12 cellular contexts compared by ENCODE assay signal in genomic region chr5:151200913-151201445, GRCh38. TPM values are rescaled to one million over a fixed set of nuclear protein-coding genes. Genes with fewer than 3 reads are reported as not detected.
DNase-seq lines count a peak whose midpoint lies in the region; ATAC-seq and TF ChIP-seq lines count a peak whose summit lies in the region.
"Had no signal": no experiment of that assay in that cellular context is flagged by ENCODE, and none has a peak within 500 bp of the region (broad histone marks: within the 10 kb centered on the region; RNA-seq: fewer than 3 reads in every experiment).

No MANE protein-coding gene starts in this region.

- H3K4me1 ChIP-seq in CD8-positive, alpha-beta T cell (ENCODE audit: insufficient read depth, low read length): peaks cover 42% of the 10 kb centered on the region

- no peak overlapping the region for H3K4me3 ChIP-seq in CD8-positive, alpha-beta T cell (ENCODE audit: low read depth, low read length)
- H3K4me3 ChIP-seq: gastrocnemius medialis had no signal

- ATAC-seq in CD8-positive, alpha-beta T cell: no peak
- ATAC-seq in activated T-helper 17 cell treated with anti-CD3 and anti-CD28 coated beads, Interleukin-2, amount 50 U/mL, for 72 hours (replicated peaks): no peak
- no peak for ATAC-seq in naive thymus-derived CD8-positive, alpha-beta T cell
- ATAC-seq in HG03565 (IDR thresholded peaks at IDR 0.05; ENCODE audit: unreplicated experiment): no peak
- ATAC-seq in HG02981 (IDR thresholded peaks at IDR 0.05; ENCODE audit: unreplicated experiment): no peak
- ATAC-seq: gastrocnemius medialis had no signal

- peaks cover 78% of the 10 kb centered on the region for H3K36me3 Mint-ChIP-seq in CD8-positive, alpha-beta T cell
- H3K36me3 Mint-ChIP-seq in activated T-helper 17 cell treated with anti-CD3 and anti-CD28 coated beads, Interleukin-2, amount 50 U/mL, for 72 hours (ENCODE audit: low read depth): peaks cover 57% of the 10 kb centered on the region
- H3K36me3 Mint-ChIP-seq in naive thymus-derived CD8-positive, alpha-beta T cell: peaks cover 6 to 76% (median 26%) of the 10 kb centered on the region in 3 donors

- no peak for TF ChIP-seq CTCF in CD8-positive, alpha-beta T cell (IDR thresholded peaks at IDR 0.05)
- no peak for TF ChIP-seq CTCF in RWPE1 (conservative IDR thresholded peaks at IDR 0.05; ENCODE audit: low read depth)

- H3K4me1 Mint-ChIP-seq in CD8-positive, alpha-beta T cell (ENCODE audit: low read depth): peaks cover 45% of the 10 kb centered on the region
- peaks cover 18% of the 10 kb centered on the region for H3K4me1 Mint-ChIP-seq in activated T-helper 17 cell treated with anti-CD3 and anti-CD28 coated beads, Interleukin-2, amount 50 U/mL, for 72 hours
- H3K4me1 Mint-ChIP-seq in naive thymus-derived CD8-positive, alpha-beta T cell: peaks cover 20 to 57% (median 51%) of the 10 kb centered on the region in 4 donors
- H3K4me1 Mint-ChIP-seq: nephron had no signal

- no peaks in the 10 kb centered on the region for H3K9me3 ChIP-seq in CD8-positive, alpha-beta T cell (ENCODE audit: low read length)
- H3K9me3 ChIP-seq: gastrocnemius medialis had no signal

- H3K27me3 ChIP-seq in CD8-positive, alpha-beta T cell (ENCODE audit: insufficient read depth, low read length): no peaks in the 10 kb centered on the region
- H3K27me3 ChIP-seq: gastrocnemius medialis had no signal

- H3K27ac ChIP-seq in CD8-positive, alpha-beta T cell (ENCODE audit: low read depth, low read length): no peak overlapping the region
- H3K27ac ChIP-seq in RWPE1: no peak overlapping the region

- no peaks in the 10 kb centered on the region for H3K9me3 Mint-ChIP-seq in CD8-positive, alpha-beta T cell
- no peaks in the 10 kb centered on the region for H3K9me3 Mint-ChIP-seq in activated T-helper 17 cell treated with anti-CD3 and anti-CD28 coated beads, Interleukin-2, amount 50 U/mL, for 72 hours
- H3K9me3 Mint-ChIP-seq in naive thymus-derived CD8-positive, alpha-beta T cell: no peaks in the 10 kb centered on the region
- H3K9me3 Mint-ChIP-seq: nephron had no signal

- H3K4me3 Mint-ChIP-seq in CD8-positive, alpha-beta T cell: no peak overlapping the region
- H3K4me3 Mint-ChIP-seq in activated T-helper 17 cell treated with anti-CD3 and anti-CD28 coated beads, Interleukin-2, amount 50 U/mL, for 72 hours: no peak overlapping the region
- peak overlapping the region in 1 of 10 donors; percentile 39 for H3K4me3 Mint-ChIP-seq in naive thymus-derived CD8-positive, alpha-beta T cell
- H3K4me3 Mint-ChIP-seq: nephron had no signal

- intact Hi-C loops in CD8-positive, alpha-beta T cell (cut with DNase I, micrococcal nuclease): no loop called here

- POLR2A ChIA-PET in CD8-positive, alpha-beta T cell (lab: Charles Lee): interaction anchor here (0.8 to 2.2 kb wide), 5 partner anchors 11 to 75 kb away, joined by 3 to 12 read pairs (median 4); partner anchors contain the start of gene CCDC69
- POLR2A ChIA-PET in naive thymus-derived CD8-positive, alpha-beta T cell (lab: Charles Lee): interaction anchor here (0.5 to 6.6 kb wide), 4 partner anchors 14 to 1756 kb away, joined by 3 to 65 read pairs (median 24); partner anchors contain the start of gene CCDC69
- POLR2A ChIA-PET in RWPE1 (lab: Yijun Ruan, JAX; ENCODE audit: low non-redundant PET): no interaction called here

- H3K27ac Mint-ChIP-seq in CD8-positive, alpha-beta T cell: peak overlapping the region; percentile 82
- peak overlapping the region; percentile 81 for H3K27ac Mint-ChIP-seq in activated T-helper 17 cell treated with anti-CD3 and anti-CD28 coated beads, Interleukin-2, amount 50 U/mL, for 72 hours
- H3K27ac Mint-ChIP-seq in naive thymus-derived CD8-positive, alpha-beta T cell: peak overlapping the region; percentile 76 to 91 (median 82)
- H3K27ac Mint-ChIP-seq: nephron had no signal

- H3K36me3 ChIP-seq in CD8-positive, alpha-beta T cell (ENCODE audit: insufficient read depth, low read length): peaks cover 37% of the 10 kb centered on the region

- H3K27me3 Mint-ChIP-seq in CD8-positive, alpha-beta T cell (ENCODE audit: low read depth): no peaks in the 10 kb centered on the region
- no peaks in the 10 kb centered on the region for H3K27me3 Mint-ChIP-seq in activated T-helper 17 cell treated with anti-CD3 and anti-CD28 coated beads, Interleukin-2, amount 50 U/mL, for 72 hours
- H3K27me3 Mint-ChIP-seq in naive thymus-derived CD8-positive, alpha-beta T cell: no peaks in the 10 kb centered on the region

- CTCF ChIA-PET in CD8-positive, alpha-beta T cell (lab: Charles Lee): interaction anchor here (0.6 to 1.5 kb wide), 5 partner anchors 13 to 40 kb away, joined by 3 to 6 read pairs (median 4); no protein-coding TSS in a partner anchor
- CTCF ChIA-PET in RWPE1 (lab: Yijun Ruan, JAX): interaction anchor here (0.6 kb wide), 1 partner anchor 166 kb away, joined by 3 read pairs; no protein-coding TSS in a partner anchor

- DNase-seq in CD8-positive, alpha-beta T cell: peak in 2 of 7 experiments; percentile 8 to 11
- peak; percentile 68 for DNase-seq in NCI-H82 treated with DMSO at 0.1 percent for 48 hours (lab: John Stamatoyannopoulos, UW; ENCODE audit: unreplicated experiment)
- no peak for DNase-seq in naive thymus-derived CD8-positive, alpha-beta T cell
- no peak for DNase-seq in RWPE1 (ENCODE audit: low spot score)
- DNase-seq: amygdala, gastrocnemius medialis, NCI-H2171, SIG-M5 had no signal

RNA-seq across cellular contexts. Expression of gene CCDC69, which starts 22.9 kb away (rescaled TPM):
- 10 to 100 TPM; 96.3 to 98.5 TPM for total RNA-seq in CD8-positive, alpha-beta T cell
- 10 to 100 TPM; 27.4 to 40.1 TPM for total RNA-seq in activated T-helper 17 cell treated with anti-CD3 and anti-CD28 coated beads, Interleukin-2, amount 50 U/mL, for 72 hours
- 100 to 1,000 TPM; 131 to 151 TPM for total RNA-seq in naive thymus-derived CD8-positive, alpha-beta T cell
- polyA plus RNA-seq in naive thymus-derived CD8-positive, alpha-beta T cell: 100 to 1,000 TPM in 1 of 3 donors, 10 to 100 TPM in 2; 79.8 to 130 (median 98.1) TPM

RNA-seq across cellular contexts. Expression of gene ANXA6, which starts 43.4 kb away (rescaled TPM):
- total RNA-seq in CD8-positive, alpha-beta T cell: 10 to 100 TPM; 83.5 to 89.4 TPM
- 100 to 1,000 TPM; 432 to 559 TPM for total RNA-seq in activated T-helper 17 cell treated with anti-CD3 and anti-CD28 coated beads, Interleukin-2, amount 50 U/mL, for 72 hours
- 100 to 1,000 TPM; 334 to 359 TPM for total RNA-seq in naive thymus-derived CD8-positive, alpha-beta T cell
- 100 to 1,000 TPM; 242 to 318 (median 254) TPM for polyA plus RNA-seq in naive thymus-derived CD8-positive, alpha-beta T cell

RNA-seq across cellular contexts. Expression of gene GM2A, which starts 52.0 kb away (rescaled TPM):
- total RNA-seq in CD8-positive, alpha-beta T cell: 1 to 10 TPM; 3.4 to 5.0 TPM
- total RNA-seq in activated T-helper 17 cell treated with anti-CD3 and anti-CD28 coated beads, Interleukin-2, amount 50 U/mL, for 72 hours: 10 to 100 TPM; 32.2 to 41.1 TPM
- total RNA-seq in naive thymus-derived CD8-positive, alpha-beta T cell: 10 to 100 TPM; 12.5 to 13.8 TPM
- 1 to 10 TPM; 3.8 to 6.5 (median 5.6) TPM for polyA plus RNA-seq in naive thymus-derived CD8-positive, alpha-beta T cell
